28 cellular contexts compared by ENCODE assay signal in the genomic region with DNA sequence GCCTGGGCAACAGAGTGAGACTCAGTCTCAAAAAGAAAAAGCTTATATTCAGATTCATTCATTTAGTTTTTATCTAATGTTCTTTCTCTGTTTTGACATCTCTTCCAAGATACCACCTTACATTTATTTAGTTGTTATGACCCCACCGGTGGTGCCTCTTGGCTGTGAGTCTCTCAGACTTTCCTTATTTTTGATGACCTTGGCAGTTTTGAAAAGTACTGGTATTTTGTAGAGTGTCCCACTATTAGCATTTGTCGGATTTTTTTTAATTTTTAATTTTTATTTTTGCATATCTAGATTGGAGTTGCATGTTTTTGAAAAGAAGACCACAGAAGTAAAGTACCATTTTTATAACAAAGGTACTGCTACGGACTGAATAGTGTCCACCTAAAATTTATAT.
"Had no signal": no experiment of that assay in that cellular context is flagged by ENCODE, and none has a peak within 500 bp of the region (broad histone marks: within the 10 kb centered on the region; RNA-seq: fewer than 3 reads in every experiment).

No MANE protein-coding gene starts in this region.

- H3K27ac ChIP-seq: colonic mucosa, coronary artery, dorsolateral prefrontal cortex, epithelial cell of prostate, esophagus muscularis mucosa, esophagus squamous epithelium, foreskin keratinocyte, gastrocnemius medialis, gastroesophageal sphincter, heart left ventricle, heart right ventricle had no signal

- H3K4me3 ChIP-seq: colonic mucosa, coronary artery, dorsolateral prefrontal cortex, esophagus muscularis mucosa, esophagus squamous epithelium, gastrocnemius medialis, gastroesophageal sphincter, heart left ventricle, heart right ventricle had no signal

- H3K27me3 ChIP-seq: colonic mucosa, dorsolateral prefrontal cortex, esophagus muscularis mucosa, esophagus squamous epithelium, foreskin keratinocyte, gastrocnemius medialis, gastroesophageal sphincter, heart left ventricle, heart right ventricle had no signal

- H3K9me3 ChIP-seq: colonic mucosa, esophagus muscularis mucosa, esophagus squamous epithelium, gastrocnemius medialis, gastroesophageal sphincter, heart left ventricle, heart right ventricle had no signal

- H3K36me3 ChIP-seq: colonic mucosa, esophagus muscularis mucosa, esophagus squamous epithelium, gastrocnemius medialis, gastroesophageal sphincter, heart left ventricle, heart right ventricle had no signal

- DNase-seq: colonic mucosa; cortex of kidney; dermis blood vessel endothelial cell; dorsolateral prefrontal cortex; effector CD4-positive, alpha-beta T cell; effector CD8-positive, alpha-beta T cell; effector memory CD4-positive, alpha-beta T cell; effector memory CD8-positive, alpha-beta T cell; endodermal cell; erythroblast; esophagus squamous epithelium; foreskin fibroblast; foreskin keratinocyte; foreskin melanocyte; gastrocnemius medialis; glutamatergic neuron; head of caudate nucleus; heart left ventricle; heart right ventricle had no signal

- ATAC-seq: effector memory CD8-positive, alpha-beta T cell; esophagus mucosa; foreskin keratinocyte; gastrocnemius medialis; gastroesophageal sphincter; heart left ventricle; heart right ventricle had no signal

- H3K4me1 ChIP-seq: colonic mucosa, esophagus muscularis mucosa, esophagus squamous epithelium, foreskin keratinocyte, gastrocnemius medialis, gastroesophageal sphincter, heart left ventricle, heart right ventricle had no signal

- FAIRE-seq: colon, endometrium, endothelial cell of umbilical vein, frontal cortex had no signal
